1 cellular context compared by ENCODE assay signal in the genomic region with DNA sequence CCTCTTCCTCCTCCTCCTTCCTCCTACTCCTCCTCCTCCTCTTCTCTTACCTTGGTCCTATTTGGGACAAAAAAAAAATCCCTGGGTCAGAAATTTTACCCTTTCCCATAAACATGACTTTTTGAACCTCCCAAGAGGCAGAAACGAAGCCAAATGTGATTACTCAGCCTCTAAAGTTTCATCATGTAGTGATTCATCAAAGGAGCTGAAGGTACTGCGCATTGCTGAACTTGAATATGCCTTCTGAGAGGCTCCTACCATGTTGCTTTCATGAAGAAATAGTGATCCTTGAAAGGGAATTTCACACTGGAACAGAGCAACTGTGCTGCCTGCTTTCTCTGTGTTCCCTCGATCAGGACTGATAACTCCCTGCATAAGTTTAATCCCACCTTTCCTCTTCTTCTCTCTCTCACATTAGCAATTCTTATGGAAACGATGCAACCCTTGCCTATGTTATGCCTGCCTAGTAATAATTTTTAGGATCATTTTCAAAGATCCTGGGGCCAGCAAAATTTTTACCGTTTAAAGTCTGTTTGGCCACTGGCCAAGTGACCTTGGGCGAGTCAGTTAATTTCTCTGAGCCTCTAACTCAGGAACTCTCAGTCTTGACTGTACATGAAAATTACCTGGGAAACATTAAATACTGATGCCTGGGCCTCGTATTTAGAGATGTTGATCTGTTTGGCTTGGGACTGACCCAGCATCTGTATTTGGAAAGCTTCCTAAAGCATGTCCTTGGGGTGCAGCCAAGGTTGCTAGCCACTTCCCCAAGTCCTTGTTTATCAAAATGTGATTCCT.
A peak's percentile ranks its signal among the peaks of the same experiment; 100 is the strongest.
TF ChIP-seq lines count a peak whose summit lies in the region.

No MANE protein-coding gene starts in this region.

TF ChIP-seq in HEK293, 187 proteins besides CTCF, POLR2A, EP300 and RAD21 (continued from another document):
- peak; percentile 65; the same call in 1 of the 2 replicates for TF ChIP-seq ZNF513 (tag by site-specific recombination; IDR thresholded peaks at IDR 0.05)
- TF ChIP-seq, protein P1, sequence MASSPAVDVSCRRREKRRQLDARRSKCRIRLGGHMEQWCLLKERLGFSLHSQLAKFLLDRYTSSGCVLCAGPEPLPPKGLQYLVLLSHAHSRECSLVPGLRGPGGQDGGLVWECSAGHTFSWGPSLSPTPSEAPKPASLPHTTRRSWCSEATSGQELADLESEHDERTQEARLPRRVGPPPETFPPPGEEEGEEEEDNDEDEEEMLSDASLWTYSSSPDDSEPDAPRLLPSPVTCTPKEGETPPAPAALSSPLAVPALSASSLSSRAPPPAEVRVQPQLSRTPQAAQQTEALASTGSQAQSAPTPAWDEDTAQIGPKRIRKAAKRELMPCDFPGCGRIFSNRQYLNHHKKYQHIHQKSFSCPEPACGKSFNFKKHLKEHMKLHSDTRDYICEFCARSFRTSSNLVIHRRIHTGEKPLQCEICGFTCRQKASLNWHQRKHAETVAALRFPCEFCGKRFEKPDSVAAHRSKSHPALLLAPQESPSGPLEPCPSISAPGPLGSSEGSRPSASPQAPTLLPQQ (tag by site-specific recombination; IDR thresholded peaks at IDR 0.05), result peak; percentile 70
- TF ChIP-seq, protein P2, sequence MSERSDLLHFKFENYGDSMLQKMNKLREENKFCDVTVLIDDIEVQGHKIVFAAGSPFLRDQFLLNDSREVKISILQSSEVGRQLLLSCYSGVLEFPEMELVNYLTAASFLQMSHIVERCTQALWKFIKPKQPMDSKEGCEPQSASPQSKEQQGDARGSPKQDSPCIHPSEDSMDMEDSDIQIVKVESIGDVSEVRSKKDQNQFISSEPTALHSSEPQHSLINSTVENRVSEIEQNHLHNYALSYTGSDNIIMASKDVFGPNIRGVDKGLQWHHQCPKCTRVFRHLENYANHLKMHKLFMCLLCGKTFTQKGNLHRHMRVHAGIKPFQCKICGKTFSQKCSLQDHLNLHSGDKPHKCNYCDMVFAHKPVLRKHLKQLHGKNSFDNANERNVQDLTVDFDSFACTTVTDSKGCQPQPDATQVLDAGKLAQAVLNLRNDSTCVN (tag by site-specific recombination; optimal IDR thresholded peaks at IDR 0.05), result no peak
- TF ChIP-seq IKZF3 (tag by site-specific recombination; IDR thresholded peaks at IDR 0.05), result no peak
- TF ChIP-seq, protein P3, sequence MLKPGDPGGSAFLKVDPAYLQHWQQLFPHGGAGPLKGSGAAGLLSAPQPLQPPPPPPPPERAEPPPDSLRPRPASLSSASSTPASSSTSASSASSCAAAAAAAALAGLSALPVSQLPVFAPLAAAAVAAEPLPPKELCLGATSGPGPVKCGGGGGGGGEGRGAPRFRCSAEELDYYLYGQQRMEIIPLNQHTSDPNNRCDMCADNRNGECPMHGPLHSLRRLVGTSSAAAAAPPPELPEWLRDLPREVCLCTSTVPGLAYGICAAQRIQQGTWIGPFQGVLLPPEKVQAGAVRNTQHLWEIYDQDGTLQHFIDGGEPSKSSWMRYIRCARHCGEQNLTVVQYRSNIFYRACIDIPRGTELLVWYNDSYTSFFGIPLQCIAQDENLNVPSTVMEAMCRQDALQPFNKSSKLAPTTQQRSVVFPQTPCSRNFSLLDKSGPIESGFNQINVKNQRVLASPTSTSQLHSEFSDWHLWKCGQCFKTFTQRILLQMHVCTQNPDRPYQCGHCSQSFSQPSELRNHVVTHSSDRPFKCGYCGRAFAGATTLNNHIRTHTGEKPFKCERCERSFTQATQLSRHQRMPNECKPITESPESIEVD (tag by site-specific recombination; IDR thresholded peaks at IDR 0.05), result 0 out of 2 replicates have a peak, but pooled peaks have one; percentile 16
- TF ChIP-seq ZNF76 (tag by site-specific recombination; IDR thresholded peaks at IDR 0.05; ENCODE audit: borderline replicate concordance, low read depth), result no peak
- TF ChIP-seq ZFP69B (tag by site-specific recombination; IDR thresholded peaks at IDR 0.05), result peak; percentile 32; the same call in 1 of the 2 replicates
- TF ChIP-seq ZNF473 (tag by site-specific recombination; IDR thresholded peaks at IDR 0.05), result no peak
- TF ChIP-seq ZNF350 (tag by site-specific recombination; IDR thresholded peaks at IDR 0.05), result no peak
- TF ChIP-seq ZNF558 (tag by site-specific recombination; IDR thresholded peaks at IDR 0.05), result peak; percentile 34; the same call in 1 of the 2 replicates
